In the genomic region with DNA sequence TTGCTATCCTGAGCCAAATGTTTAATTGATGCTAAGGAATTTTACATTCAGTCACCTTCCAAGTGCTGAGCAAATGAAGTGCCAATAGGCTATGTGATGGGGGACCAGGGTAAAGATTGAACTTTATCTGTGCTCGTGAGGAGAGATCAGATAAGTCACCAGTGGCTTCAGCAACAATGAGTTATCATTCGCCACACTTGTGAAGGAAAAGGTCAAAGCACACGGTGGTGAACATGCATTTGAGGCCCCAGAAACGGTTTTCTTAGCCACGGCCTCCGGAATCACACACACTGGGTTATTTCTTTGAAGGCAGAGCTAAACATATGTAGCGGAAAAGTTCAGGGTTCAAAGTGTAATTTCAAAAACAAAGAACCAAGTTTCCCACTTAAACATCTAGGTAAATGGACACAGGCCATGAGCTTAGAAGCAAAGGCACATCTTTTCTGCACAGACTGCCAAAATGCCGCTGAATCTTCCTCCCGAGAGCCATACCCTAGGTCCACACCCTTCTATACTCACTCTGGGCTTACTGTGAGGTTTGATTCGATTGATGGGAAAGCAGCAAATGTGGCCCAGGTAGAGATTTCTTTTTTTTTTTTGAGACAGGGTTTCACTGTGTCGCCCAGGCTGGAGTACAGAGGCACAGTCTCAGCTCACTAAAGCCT, we compare ENCODE assay signal across 1 cellular context.
TF ChIP-seq lines count a peak whose summit lies in the region.

No MANE protein-coding gene starts in this region.

TF ChIP-seq in HepG2, 621 proteins besides CTCF, POLR2A, EP300 and RAD21 (continued from another document and continues in another):
- TF ChIP-seq DMAP1 (CRISPR knock-in tag; IDR thresholded peaks at IDR 0.05) (peak; percentile 47; the same call in 1 of the 2 replicates), ZNF672 (CRISPR knock-in tag; IDR thresholded peaks at IDR 0.05) (no peak), LCORL (IDR thresholded peaks at IDR 0.05) (no peak), LCORL (CRISPR knock-in tag; IDR thresholded peaks at IDR 0.05) (0 out of 2 replicates have a peak, but pooled peaks have one; percentile 64), MTF2 (CRISPR knock-in tag; IDR thresholded peaks at IDR 0.05; ENCODE audit: borderline replicate concordance) (no peak), ZNF124 (CRISPR knock-in tag; IDR thresholded peaks at IDR 0.05) (no peak), ZNF615 (CRISPR knock-in tag; IDR thresholded peaks at IDR 0.05; ENCODE audit: borderline replicate concordance) (peak; percentile 82; the same call in 1 of the 2 replicates), RFXAP (CRISPR knock-in tag; IDR thresholded peaks at IDR 0.05; ENCODE audit: borderline replicate concordance) (peak; percentile 65), ZBTB3 (CRISPR knock-in tag; IDR thresholded peaks at IDR 0.05; ENCODE audit: borderline replicate concordance, low read depth) (0 out of 2 replicates have a peak, but pooled peaks have one; percentile 38), KLF6 (CRISPR knock-in tag; IDR thresholded peaks at IDR 0.05) (0 out of 2 replicates have a peak, but pooled peaks have one; percentile 22), FOXJ3 (CRISPR knock-in tag; IDR thresholded peaks at IDR 0.05; ENCODE audit: borderline replicate concordance) (peak; percentile 89; the same call in 1 of the 2 replicates), ZNF121 (CRISPR knock-in tag; IDR thresholded peaks at IDR 0.05) (peak; percentile 40; the same call in 1 of the 2 replicates), ZNF558 (CRISPR knock-in tag; IDR thresholded peaks at IDR 0.05; ENCODE audit: borderline replicate concordance) (peak; percentile 50; the same call in 1 of the 2 replicates), ZNF292 (CRISPR knock-in tag; IDR thresholded peaks at IDR 0.05; ENCODE audit: borderline replicate concordance, low read depth) (peak; percentile 84), HNF4G (IDR thresholded peaks at IDR 0.05; ENCODE audit: borderline replicate concordance, low read depth, low read length) (peak; percentile 82), HNF4G (CRISPR knock-in tag; IDR thresholded peaks at IDR 0.05; ENCODE audit: borderline replicate concordance, low read depth) (peak; percentile 56; the same call in 1 of the 2 replicates), ZNF879 (CRISPR knock-in tag; IDR thresholded peaks at IDR 0.05) (peak; percentile 31; the same call in 1 of the 2 replicates), AHR (CRISPR knock-in tag; IDR thresholded peaks at IDR 0.05) (no peak), ZSCAN29 (CRISPR knock-in tag; conservative IDR thresholded peaks at IDR 0.05) (peak; percentile 96), ZNF629 (CRISPR knock-in tag; conservative IDR thresholded peaks at IDR 0.05) (peak; percentile 41; the same call in 1 of the 2 replicates), ZNF484 (CRISPR knock-in tag; IDR thresholded peaks at IDR 0.05; ENCODE audit: borderline replicate concordance, low read depth) (no peak), ERF (CRISPR knock-in tag; IDR thresholded peaks at IDR 0.05) (peak; percentile 77), ZNF773 (CRISPR knock-in tag; IDR thresholded peaks at IDR 0.05; ENCODE audit: borderline replicate concordance) (no peak), ZNF546 (CRISPR knock-in tag; conservative IDR thresholded peaks at IDR 0.05) (peak; percentile 32; the same call in 1 of the 2 replicates), NR2F6 (IDR thresholded peaks at IDR 0.05) (peak; percentile 90), NR2F6 (CRISPR knock-in tag; IDR thresholded peaks at IDR 0.05) (peak; percentile 91), ZNF878 (CRISPR knock-in tag; IDR thresholded peaks at IDR 0.05) (no peak), U2AF2 (IDR thresholded peaks at IDR 0.05; ENCODE audit: low read depth, low read length) (no peak), MEF2D (CRISPR knock-in tag; IDR thresholded peaks at IDR 0.05) (peak; percentile 93), NFE2L1 (CRISPR knock-in tag; IDR thresholded peaks at IDR 0.05; ENCODE audit: borderline replicate concordance) (no peak)
- TF ChIP-seq, protein P1, sequence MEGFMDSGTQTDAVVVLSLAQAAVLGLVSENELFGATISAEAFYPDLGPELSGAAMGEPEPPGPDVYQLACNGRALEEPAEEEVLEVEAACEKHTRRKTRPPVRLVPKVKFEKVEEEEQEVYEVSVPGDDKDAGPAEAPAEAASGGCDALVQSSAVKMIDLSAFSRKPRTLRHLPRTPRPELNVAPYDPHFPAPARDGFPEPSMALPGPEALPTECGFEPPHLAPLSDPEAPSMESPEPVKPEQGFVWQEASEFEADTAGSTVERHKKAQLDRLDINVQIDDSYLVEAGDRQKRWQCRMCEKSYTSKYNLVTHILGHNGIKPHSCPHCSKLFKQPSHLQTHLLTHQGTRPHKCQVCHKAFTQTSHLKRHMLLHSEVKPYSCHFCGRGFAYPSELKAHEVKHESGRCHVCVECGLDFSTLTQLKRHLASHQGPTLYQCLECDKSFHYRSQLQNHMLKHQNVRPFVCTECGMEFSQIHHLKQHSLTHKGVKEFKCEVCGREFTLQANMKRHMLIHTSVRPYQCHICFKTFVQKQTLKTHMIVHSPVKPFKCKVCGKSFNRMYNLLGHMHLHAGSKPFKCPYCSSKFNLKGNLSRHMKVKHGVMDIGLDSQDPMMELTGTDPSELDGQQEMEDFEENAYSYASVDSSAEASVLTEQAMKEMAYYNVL (CRISPR knock-in tag; IDR thresholded peaks at IDR 0.05; ENCODE audit: borderline replicate concordance) = peak; percentile 86
- TF ChIP-seq, protein P2, sequence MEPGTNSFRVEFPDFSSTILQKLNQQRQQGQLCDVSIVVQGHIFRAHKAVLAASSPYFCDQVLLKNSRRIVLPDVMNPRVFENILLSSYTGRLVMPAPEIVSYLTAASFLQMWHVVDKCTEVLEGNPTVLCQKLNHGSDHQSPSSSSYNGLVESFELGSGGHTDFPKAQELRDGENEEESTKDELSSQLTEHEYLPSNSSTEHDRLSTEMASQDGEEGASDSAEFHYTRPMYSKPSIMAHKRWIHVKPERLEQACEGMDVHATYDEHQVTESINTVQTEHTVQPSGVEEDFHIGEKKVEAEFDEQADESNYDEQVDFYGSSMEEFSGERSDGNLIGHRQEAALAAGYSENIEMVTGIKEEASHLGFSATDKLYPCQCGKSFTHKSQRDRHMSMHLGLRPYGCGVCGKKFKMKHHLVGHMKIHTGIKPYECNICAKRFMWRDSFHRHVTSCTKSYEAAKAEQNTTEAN (CRISPR knock-in tag; conservative IDR thresholded peaks at IDR 0.05) = peak; percentile 94
- TF ChIP-seq, protein P3, sequence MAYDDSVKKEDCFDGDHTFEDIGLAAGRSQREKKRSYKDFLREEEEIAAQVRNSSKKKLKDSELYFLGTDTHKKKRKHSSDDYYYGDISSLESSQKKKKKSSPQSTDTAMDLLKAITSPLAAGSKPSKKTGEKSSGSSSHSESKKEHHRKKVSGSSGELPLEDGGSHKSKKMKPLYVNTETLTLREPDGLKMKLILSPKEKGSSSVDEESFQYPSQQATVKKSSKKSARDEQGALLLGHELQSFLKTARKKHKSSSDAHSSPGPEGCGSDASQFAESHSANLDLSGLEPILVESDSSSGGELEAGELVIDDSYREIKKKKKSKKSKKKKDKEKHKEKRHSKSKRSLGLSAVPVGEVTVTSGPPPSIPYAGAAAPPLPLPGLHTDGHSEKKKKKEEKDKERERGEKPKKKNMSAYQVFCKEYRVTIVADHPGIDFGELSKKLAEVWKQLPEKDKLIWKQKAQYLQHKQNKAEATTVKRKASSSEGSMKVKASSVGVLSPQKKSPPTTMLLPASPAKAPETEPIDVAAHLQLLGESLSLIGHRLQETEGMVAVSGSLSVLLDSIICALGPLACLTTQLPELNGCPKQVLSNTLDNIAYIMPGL (CRISPR knock-in tag; IDR thresholded peaks at IDR 0.05; ENCODE audit: borderline replicate concordance in 1 of 2, low read depth in 1 of 2) = peak in 1 of 2 experiments; percentile 27; a peak in 2 of 4 replicates
- TF ChIP-seq, protein P4, sequence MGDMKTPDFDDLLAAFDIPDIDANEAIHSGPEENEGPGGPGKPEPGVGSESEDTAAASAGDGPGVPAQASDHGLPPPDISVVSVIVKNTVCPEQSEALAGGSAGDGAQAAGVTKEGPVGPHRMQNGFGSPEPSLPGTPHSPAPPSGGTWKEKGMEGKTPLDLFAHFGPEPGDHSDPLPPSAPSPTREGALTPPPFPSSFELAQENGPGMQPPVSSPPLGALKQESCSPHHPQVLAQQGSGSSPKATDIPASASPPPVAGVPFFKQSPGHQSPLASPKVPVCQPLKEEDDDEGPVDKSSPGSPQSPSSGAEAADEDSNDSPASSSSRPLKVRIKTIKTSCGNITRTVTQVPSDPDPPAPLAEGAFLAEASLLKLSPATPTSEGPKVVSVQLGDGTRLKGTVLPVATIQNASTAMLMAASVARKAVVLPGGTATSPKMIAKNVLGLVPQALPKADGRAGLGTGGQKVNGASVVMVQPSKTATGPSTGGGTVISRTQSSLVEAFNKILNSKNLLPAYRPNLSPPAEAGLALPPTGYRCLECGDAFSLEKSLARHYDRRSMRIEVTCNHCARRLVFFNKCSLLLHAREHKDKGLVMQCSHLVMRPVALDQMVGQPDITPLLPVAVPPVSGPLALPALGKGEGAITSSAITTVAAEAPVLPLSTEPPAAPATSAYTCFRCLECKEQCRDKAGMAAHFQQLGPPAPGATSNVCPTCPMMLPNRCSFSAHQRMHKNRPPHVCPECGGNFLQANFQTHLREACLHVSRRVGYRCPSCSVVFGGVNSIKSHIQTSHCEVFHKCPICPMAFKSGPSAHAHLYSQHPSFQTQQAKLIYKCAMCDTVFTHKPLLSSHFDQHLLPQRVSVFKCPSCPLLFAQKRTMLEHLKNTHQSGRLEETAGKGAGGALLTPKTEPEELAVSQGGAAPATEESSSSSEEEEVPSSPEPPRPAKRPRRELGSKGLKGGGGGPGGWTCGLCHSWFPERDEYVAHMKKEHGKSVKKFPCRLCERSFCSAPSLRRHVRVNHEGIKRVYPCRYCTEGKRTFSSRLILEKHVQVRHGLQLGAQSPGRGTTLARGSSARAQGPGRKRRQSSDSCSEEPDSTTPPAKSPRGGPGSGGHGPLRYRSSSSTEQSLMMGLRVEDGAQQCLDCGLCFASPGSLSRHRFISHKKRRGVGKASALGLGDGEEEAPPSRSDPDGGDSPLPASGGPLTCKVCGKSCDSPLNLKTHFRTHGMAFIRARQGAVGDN (CRISPR knock-in tag; IDR thresholded peaks at IDR 0.05) = no peak
- TF ChIP-seq, protein P5, sequence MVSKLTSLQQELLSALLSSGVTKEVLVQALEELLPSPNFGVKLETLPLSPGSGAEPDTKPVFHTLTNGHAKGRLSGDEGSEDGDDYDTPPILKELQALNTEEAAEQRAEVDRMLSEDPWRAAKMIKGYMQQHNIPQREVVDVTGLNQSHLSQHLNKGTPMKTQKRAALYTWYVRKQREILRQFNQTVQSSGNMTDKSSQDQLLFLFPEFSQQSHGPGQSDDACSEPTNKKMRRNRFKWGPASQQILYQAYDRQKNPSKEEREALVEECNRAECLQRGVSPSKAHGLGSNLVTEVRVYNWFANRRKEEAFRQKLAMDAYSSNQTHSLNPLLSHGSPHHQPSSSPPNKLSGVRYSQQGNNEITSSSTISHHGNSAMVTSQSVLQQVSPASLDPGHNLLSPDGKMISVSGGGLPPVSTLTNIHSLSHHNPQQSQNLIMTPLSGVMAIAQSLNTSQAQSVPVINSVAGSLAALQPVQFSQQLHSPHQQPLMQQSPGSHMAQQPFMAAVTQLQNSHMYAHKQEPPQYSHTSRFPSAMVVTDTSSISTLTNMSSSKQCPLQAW (CRISPR knock-in tag; IDR thresholded peaks at IDR 0.05) = peak; percentile 79
- TF ChIP-seq, protein P6, sequence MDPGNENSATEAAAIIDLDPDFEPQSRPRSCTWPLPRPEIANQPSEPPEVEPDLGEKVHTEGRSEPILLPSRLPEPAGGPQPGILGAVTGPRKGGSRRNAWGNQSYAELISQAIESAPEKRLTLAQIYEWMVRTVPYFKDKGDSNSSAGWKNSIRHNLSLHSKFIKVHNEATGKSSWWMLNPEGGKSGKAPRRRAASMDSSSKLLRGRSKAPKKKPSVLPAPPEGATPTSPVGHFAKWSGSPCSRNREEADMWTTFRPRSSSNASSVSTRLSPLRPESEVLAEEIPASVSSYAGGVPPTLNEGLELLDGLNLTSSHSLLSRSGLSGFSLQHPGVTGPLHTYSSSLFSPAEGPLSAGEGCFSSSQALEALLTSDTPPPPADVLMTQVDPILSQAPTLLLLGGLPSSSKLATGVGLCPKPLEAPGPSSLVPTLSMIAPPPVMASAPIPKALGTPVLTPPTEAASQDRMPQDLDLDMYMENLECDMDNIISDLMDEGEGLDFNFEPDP (CRISPR knock-in tag; conservative IDR thresholded peaks at IDR 0.05) = no peak
- TF ChIP-seq, protein P7, sequence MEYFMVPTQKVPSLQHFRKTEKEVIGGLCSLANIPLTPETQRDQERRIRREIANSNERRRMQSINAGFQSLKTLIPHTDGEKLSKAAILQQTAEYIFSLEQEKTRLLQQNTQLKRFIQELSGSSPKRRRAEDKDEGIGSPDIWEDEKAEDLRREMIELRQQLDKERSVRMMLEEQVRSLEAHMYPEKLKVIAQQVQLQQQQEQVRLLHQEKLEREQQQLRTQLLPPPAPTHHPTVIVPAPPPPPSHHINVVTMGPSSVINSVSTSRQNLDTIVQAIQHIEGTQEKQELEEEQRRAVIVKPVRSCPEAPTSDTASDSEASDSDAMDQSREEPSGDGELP (IDR thresholded peaks at IDR 0.05; ENCODE audit: borderline replicate concordance, low read depth) = peak; percentile 81; the same call in 1 of the 2 replicates
- TF ChIP-seq, protein P8, sequence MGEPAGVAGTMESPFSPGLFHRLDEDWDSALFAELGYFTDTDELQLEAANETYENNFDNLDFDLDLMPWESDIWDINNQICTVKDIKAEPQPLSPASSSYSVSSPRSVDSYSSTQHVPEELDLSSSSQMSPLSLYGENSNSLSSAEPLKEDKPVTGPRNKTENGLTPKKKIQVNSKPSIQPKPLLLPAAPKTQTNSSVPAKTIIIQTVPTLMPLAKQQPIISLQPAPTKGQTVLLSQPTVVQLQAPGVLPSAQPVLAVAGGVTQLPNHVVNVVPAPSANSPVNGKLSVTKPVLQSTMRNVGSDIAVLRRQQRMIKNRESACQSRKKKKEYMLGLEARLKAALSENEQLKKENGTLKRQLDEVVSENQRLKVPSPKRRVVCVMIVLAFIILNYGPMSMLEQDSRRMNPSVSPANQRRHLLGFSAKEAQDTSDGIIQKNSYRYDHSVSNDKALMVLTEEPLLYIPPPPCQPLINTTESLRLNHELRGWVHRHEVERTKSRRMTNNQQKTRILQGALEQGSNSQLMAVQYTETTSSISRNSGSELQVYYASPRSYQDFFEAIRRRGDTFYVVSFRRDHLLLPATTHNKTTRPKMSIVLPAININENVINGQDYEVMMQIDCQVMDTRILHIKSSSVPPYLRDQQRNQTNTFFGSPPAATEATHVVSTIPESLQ (CRISPR knock-in tag; conservative IDR thresholded peaks at IDR 0.05) = no peak
- TF ChIP-seq, protein P9, sequence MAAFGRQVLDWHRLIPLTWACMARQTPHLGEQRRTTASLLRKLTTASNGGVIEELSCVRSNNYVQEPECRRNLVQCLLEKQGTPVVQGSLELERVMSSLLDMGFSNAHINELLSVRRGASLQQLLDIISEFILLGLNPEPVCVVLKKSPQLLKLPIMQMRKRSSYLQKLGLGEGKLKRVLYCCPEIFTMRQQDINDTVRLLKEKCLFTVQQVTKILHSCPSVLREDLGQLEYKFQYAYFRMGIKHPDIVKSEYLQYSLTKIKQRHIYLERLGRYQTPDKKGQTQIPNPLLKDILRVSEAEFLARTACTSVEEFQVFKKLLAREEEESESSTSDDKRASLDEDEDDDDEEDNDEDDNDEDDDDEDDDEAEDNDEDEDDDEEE (CRISPR knock-in tag; IDR thresholded peaks at IDR 0.05) = no peak
- TF ChIP-seq, protein P10, sequence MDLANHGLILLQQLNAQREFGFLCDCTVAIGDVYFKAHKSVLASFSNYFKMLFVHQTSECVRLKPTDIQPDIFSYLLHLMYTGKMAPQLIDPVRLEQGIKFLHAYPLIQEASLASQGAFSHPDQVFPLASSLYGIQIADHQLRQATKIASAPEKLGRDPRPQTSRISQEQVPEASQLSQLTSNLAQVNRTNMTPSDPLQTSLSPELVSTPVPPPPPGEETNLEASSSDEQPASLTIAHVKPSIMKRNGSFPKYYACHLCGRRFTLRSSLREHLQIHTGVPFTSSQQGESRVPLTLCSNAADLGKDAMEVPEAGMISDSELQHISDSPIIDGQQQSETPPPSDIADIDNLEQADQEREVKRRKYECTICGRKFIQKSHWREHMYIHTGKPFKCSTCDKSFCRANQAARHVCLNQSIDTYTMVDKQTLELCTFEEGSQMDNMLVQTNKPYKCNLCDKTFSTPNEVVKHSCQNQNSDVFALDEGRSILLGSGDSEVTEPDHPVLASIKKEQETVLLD (CRISPR knock-in tag; IDR thresholded peaks at IDR 0.05; ENCODE audit: low read depth) = 0 out of 2 replicates have a peak, but pooled peaks have one; percentile 14
